ENCODE assay signal across 8 cellular contexts in the genomic region with DNA sequence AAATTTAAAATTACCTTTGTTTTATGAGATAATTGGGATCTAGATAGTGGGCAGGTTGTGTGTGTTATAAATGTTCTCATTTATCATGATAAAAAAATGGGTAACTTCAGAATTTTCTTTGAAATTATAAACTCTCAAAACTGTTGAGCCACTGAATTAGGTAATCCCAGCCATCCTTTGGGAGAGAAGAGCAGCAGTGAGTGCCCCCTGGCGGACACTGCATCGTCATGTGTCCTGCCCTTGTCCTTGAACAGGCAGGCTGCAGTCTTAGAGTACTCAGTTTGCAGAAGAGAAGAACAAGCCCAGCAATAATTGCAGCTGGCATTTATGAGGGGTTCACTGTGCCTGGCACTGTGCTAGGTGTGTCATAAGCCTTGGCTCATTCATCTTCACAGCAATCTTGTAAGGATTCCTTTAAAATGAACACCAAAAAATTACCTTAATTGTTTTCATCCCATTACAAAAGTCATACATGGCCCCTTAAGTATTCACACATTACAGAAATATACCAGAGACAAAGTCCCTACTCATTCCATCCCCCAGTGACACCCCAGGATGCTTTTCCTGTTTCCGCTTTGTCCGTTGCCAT.
A peak's percentile ranks its signal among the peaks of the same experiment; 100 is the strongest.
DNase-seq lines count a peak whose midpoint lies in the region; ATAC-seq and TF ChIP-seq lines count a peak whose summit lies in the region.

No MANE protein-coding gene starts in this region.

- no peaks in the 10 kb centered on the region for H3K9me3 ChIP-seq in NT2/D1 (ENCODE audit: insufficient read depth, low read length)

- H3K36me3 ChIP-seq in NT2/D1 (ENCODE audit: insufficient read depth, insufficient read length, low read length) = no peaks in the 10 kb centered on the region

- no peaks in the 10 kb centered on the region for H3K36me3 Mint-ChIP-seq in activated CD8-positive, alpha-beta memory T cell treated with anti-CD3 and anti-CD28 coated beads, Interleukin-2, amount 10 ng/mL, durations not matched to agents 7 days and 5 days
- H3K36me3 Mint-ChIP-seq in endothelial cell (ENCODE audit: low read depth, unreplicated experiment) = peaks cover 5% of the 10 kb centered on the region

- no peaks in the 10 kb centered on the region for H3K9me3 Mint-ChIP-seq in activated CD8-positive, alpha-beta memory T cell treated with anti-CD3 and anti-CD28 coated beads, Interleukin-2, amount 10 ng/mL, durations not matched to agents 7 days and 5 days (ENCODE audit: low read depth)
- H3K9me3 Mint-ChIP-seq in endothelial cell (ENCODE audit: unreplicated experiment) = no peaks in the 10 kb centered on the region

- no peak overlapping the region for H3K9ac ChIP-seq in NT2/D1 (ENCODE audit: insufficient read length, low read depth)

- H3K27ac Mint-ChIP-seq in activated CD8-positive, alpha-beta memory T cell treated with anti-CD3 and anti-CD28 coated beads, Interleukin-2, amount 10 ng/mL, durations not matched to agents 7 days and 5 days = no peak overlapping the region
- H3K27ac Mint-ChIP-seq in endothelial cell (ENCODE audit: unreplicated experiment) = no peak overlapping the region

- peaks cover 7% of the 10 kb centered on the region for H3K4me1 ChIP-seq in NT2/D1 (ENCODE audit: insufficient read depth, insufficient read length)

- ATAC-seq in activated CD8-positive, alpha-beta memory T cell treated with anti-CD3 and anti-CD28 coated beads, Interleukin-2, amount 10 ng/mL, durations not matched to agents 7 days and 5 days = peak; percentile 84
- ATAC-seq in GM21381 (IDR thresholded peaks at IDR 0.05; ENCODE audit: unreplicated experiment) = no peak

- H3K4me3 ChIP-seq in NT2/D1 (ENCODE audit: insufficient read length, low read depth) = no peak overlapping the region

- H3K27me3 Mint-ChIP-seq in activated CD8-positive, alpha-beta memory T cell treated with anti-CD3 and anti-CD28 coated beads, Interleukin-2, amount 10 ng/mL, durations not matched to agents 7 days and 5 days = peaks cover 4% of the 10 kb centered on the region
- peaks cover 7% of the 10 kb centered on the region for H3K27me3 Mint-ChIP-seq in endothelial cell (ENCODE audit: unreplicated experiment)

- CTCF ChIA-PET in activated CD8-positive, alpha-beta memory T cell treated with anti-CD3 and anti-CD28 coated beads, Interleukin-2, amount 10 ng/mL, durations not matched to agents 7 days and 5 days (lab: Charles Lee) = interaction anchor here (0.7 to 8.1 kb wide), 23 partner anchors 10 to 431 kb away, joined by 3 to 162 read pairs (median 3); a partner anchor contains a TSS

- H3K4me1 Mint-ChIP-seq in activated CD8-positive, alpha-beta memory T cell treated with anti-CD3 and anti-CD28 coated beads, Interleukin-2, amount 10 ng/mL, durations not matched to agents 7 days and 5 days = peaks cover 9% of the 10 kb centered on the region
- no peaks in the 10 kb centered on the region for H3K4me1 Mint-ChIP-seq in endothelial cell (ENCODE audit: unreplicated experiment)

- no peak overlapping the region for H3K4me3 Mint-ChIP-seq in activated CD8-positive, alpha-beta memory T cell treated with anti-CD3 and anti-CD28 coated beads, Interleukin-2, amount 10 ng/mL, durations not matched to agents 7 days and 5 days
- H3K4me3 Mint-ChIP-seq in endothelial cell (ENCODE audit: unreplicated experiment) = no peak overlapping the region

- TF ChIP-seq CTCF in endothelial cell (IDR thresholded peaks at IDR 0.05; ENCODE audit: unreplicated experiment) = peak; percentile 80

- H3K27me3 ChIP-seq in NT2/D1 (ENCODE audit: insufficient read depth, insufficient read length) = no peaks in the 10 kb centered on the region

- DNase-seq in DMS53 treated with DMSO at 0.1 percent for 48 hours (lab: John Stamatoyannopoulos, UW; ENCODE audit: unreplicated experiment) (peak; percentile 94), HS-5 (ENCODE audit: low read depth) (peak; percentile 29), NT2/D1 (ENCODE audit: low read depth, low spot score) (peak; percentile 74), endothelial cell (ENCODE audit: low spot score) (peak; percentile 79), myocyte (ENCODE audit: low read depth) (peak; percentile 88)
- DNase-seq in activated CD8-positive, alpha-beta memory T cell treated with anti-CD3 and anti-CD28 coated beads, Interleukin-2, amount 10 ng/mL, durations not matched to agents 7 days and 5 days = peak; percentile 83
- peak; percentile 16 to 45 for DNase-seq in stimulated activated CD8-positive, alpha-beta memory T cell treated with anti-CD3 and anti-CD28 coated beads, Interleukin-7, amount 100 ng/mL, for 4 hours (ENCODE audit: low read depth in 2 of 2)

Comparison
In these comparisons a context has a peak if more than half of its experiments do, and no peak if none do; other contexts are left out.
1. DNase-seq: peak in every context shown above with its lines; median percentile 94 in DMS53 treated with DMSO at 0.1 percent for 48 hours; 88 in myocyte; 83 in activated CD8-positive, alpha-beta memory T cell treated with anti-CD3 and anti-CD28 coated beads, Interleukin-2, amount 10 ng/mL, durations not matched to agents 7 days and 5 days; 79 in endothelial cell; 74 in NT2/D1; 30 in stimulated activated CD8-positive, alpha-beta memory T cell treated with anti-CD3 and anti-CD28 coated beads, Interleukin-7, amount 100 ng/mL, for 4 hours; 29 in HS-5.